Comparison of ENCODE assay signal across 8 cellular contexts in the genomic region with DNA sequence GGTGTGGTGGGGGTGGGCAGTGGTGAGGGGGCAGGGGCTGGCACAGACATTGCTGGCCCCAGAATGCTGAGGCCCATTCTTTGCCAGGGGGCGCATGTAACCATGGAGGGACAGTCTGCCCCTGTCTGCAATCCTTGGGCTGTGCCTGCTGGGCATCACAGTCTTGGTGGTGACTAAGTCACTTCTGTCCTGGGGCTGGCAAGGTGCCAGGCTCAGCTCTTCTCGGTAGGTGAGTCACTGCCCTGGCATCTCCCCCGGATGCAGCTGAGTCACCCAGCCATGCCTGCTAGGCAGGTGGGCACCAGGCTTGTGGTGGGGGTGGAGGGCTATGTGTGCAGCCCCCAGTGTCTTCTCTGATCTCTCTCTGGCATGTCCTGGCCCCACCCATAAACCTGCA. TPM values are rescaled to one million over a fixed set of nuclear protein-coding genes. Genes with fewer than 3 reads are reported as not detected.
DNase-seq lines count a peak whose midpoint lies in the region; ATAC-seq and TF ChIP-seq lines count a peak whose summit lies in the region.

No MANE protein-coding gene starts in this region.

- no peaks in the 10 kb centered on the region for H3K36me3 Mint-ChIP-seq in activated naive CD8-positive, alpha-beta T cell

- H4K20me1 ChIP-seq in KMS-11 (ENCODE audit: insufficient read depth) = no peaks in the 10 kb centered on the region

- no peak overlapping the region for H3K4me3 ChIP-seq in AG10803 (ENCODE audit: low read length)
- no peak overlapping the region for H3K4me3 ChIP-seq in KMS-11 (IDR thresholded peaks at IDR 0.05; ENCODE audit: insufficient read depth, low read depth, low read length)

- H3K9ac ChIP-seq in KMS-11 = 0 out of 2 replicates have a peak overlapping the region, but pooled peaks have one; percentile 4

- ATAC-seq in left cardiac atrium (peak in 1 of 2 donors; percentile 6), GM18498 (IDR thresholded peaks at IDR 0.05; ENCODE audit: unreplicated experiment) (no peak), GM21786 (IDR thresholded peaks at IDR 0.05; ENCODE audit: unreplicated experiment) (no peak)

- peak overlapping the region; percentile 87 for H3K27ac Mint-ChIP-seq in activated naive CD8-positive, alpha-beta T cell

- peaks cover 45% of the 10 kb centered on the region for H3K4me1 Mint-ChIP-seq in activated naive CD8-positive, alpha-beta T cell (ENCODE audit: low read depth)

- no peaks in the 10 kb centered on the region for H3K9me3 Mint-ChIP-seq in activated naive CD8-positive, alpha-beta T cell (ENCODE audit: low read depth)

- H3K4me1 ChIP-seq in KMS-11 (ENCODE audit: low read depth, poor library complexity, severe bottlenecking) = peaks cover 81% of the 10 kb centered on the region

- intact Hi-C loops in left cardiac atrium (cut with DNase I) = no loop called here

- H3K4me3 Mint-ChIP-seq in activated naive CD8-positive, alpha-beta T cell = peak overlapping the region; percentile 75

- DNase-seq in AG10803 (ENCODE audit: low read depth) (peak; percentile 93), T follicular helper cell (ENCODE audit: low read depth) (peak; percentile 62), left cardiac atrium (peak; percentile 92)
- DNase-seq in stimulated activated CD4-positive, alpha-beta T cell treated with anti-CD3 and anti-CD28 coated beads, Interleukin-15, amount 100 ng/mL, for 24 hours = peak; percentile 89

- no peaks in the 10 kb centered on the region for H3K36me3 ChIP-seq in KMS-11 (ENCODE audit: insufficient read depth)

- TF ChIP-seq CTCF in AG10803 (conservative IDR thresholded peaks at IDR 0.05; ENCODE audit: low read length) (peak; percentile 3; the same call in 1 of the 2 replicates), KMS-11 (conservative IDR thresholded peaks at IDR 0.05; ENCODE audit: low read depth, low read length) (no peak)

- no peak overlapping the region for H2AFZ ChIP-seq in KMS-11 (ENCODE audit: low read depth)

- peak overlapping the region; percentile 70 for H3K4me2 ChIP-seq in KMS-11

- no peaks in the 10 kb centered on the region for H3K27me3 ChIP-seq in KMS-11 (ENCODE audit: insufficient read depth, low read depth)

- no peaks in the 10 kb centered on the region for H3K27me3 Mint-ChIP-seq in activated naive CD8-positive, alpha-beta T cell

- H3K79me2 ChIP-seq in KMS-11 (ENCODE audit: insufficient read depth, low read depth) = peaks cover 23% of the 10 kb centered on the region

- peak overlapping the region; percentile 24; the same call in 1 of the 2 replicates for H3K27ac ChIP-seq in KMS-11

RNA-seq across cellular contexts. Expression of gene RARA, which starts 5.6 kb away (rescaled TPM):
- total RNA-seq in left cardiac atrium = 10 to 100 TPM; 23.3 to 43.8 TPM

RNA-seq across cellular contexts. Expression of gene CDC6, which starts 26.9 kb away (rescaled TPM):
- total RNA-seq in left cardiac atrium = 1 to 10 TPM; 1.3 to 1.9 TPM

RNA-seq across cellular contexts. Expression of gene GJD3, which starts 50.0 kb away (rescaled TPM):
- 1 to 10 TPM; 1.2 to 1.3 TPM for total RNA-seq in left cardiac atrium
